In the genomic region with DNA sequence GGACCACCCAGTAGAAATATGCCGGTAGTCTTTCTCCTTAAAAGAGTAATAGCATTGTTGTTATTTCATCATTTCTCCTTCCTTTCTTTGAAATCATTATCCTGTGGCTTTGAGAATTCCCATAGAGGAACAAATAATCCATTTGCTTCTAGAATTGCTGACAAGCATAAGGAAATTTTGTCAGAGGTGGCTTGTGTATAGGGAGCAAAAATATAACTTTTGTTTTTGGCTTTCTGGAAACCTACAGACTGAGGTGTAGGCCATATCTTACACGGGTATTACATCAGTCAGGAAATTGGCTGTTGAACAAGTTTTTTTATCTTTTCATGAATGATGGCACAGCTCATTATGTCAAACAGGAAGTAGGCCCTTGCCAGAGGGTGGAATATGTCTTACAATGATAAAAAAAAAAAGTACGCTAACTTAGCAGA, we compare ENCODE assay signal across 10 cellular contexts.
DNase-seq lines count a peak whose midpoint lies in the region; ATAC-seq and TF ChIP-seq lines count a peak whose summit lies in the region.
"Had no signal": no experiment of that assay in that cellular context is flagged by ENCODE, and none has a peak within 500 bp of the region (broad histone marks: within the 10 kb centered on the region; RNA-seq: fewer than 3 reads in every experiment).

No MANE protein-coding gene starts in this region.

- H3F3A ChIP-seq in PC-3 (ENCODE audit: low read length, unreplicated experiment), result no peaks in the 10 kb centered on the region

- H3K9me3 ChIP-seq in PC-3 (ENCODE audit: low read length) (no peaks in the 10 kb centered on the region), colonic mucosa (no peaks in the 10 kb centered on the region)
- H3K9me3 ChIP-seq: uterus had no signal

- H3K4me3 ChIP-seq in ACC112 (ENCODE audit: low read depth, low read length) (peak overlapping the region; percentile 38; the same call in 1 of the 2 replicates), PC-3 (ENCODE audit: low read length) (no peak overlapping the region), colonic mucosa (no peak overlapping the region)
- H3K4me3 ChIP-seq: cardiac muscle cell, uterus had no signal

- H3K27ac ChIP-seq in ACC112 (ENCODE audit: low read depth, low read length) (peak overlapping the region; percentile 98), PC-3 (ENCODE audit: low read length) (no peak overlapping the region), colonic mucosa (no peak overlapping the region)
- H3K27ac ChIP-seq: cardiac muscle cell, uterus had no signal

- H3K9me2 ChIP-seq in PC-3 (replicated peaks; ENCODE audit: low read length), result no peaks in the 10 kb centered on the region

- DNase-seq in H4 (ENCODE audit: low spot score) (peak; percentile 74), PC-3 (peak; percentile 30), fibroblast of gingiva (ENCODE audit: low read depth) (peak; percentile 47), colonic mucosa (no peak), NCI-H1092 treated with DMSO at 0.1 percent for 48 hours (lab: John Stamatoyannopoulos, UW) (no peak)
- DNase-seq in stimulated activated CD8-positive, alpha-beta memory T cell treated with anti-CD3 and anti-CD28 coated beads, Interleukin-4, amount 100 ng/mL, for 48 hours, result no peak
- DNase-seq: uterus had no signal

- no peak overlapping the region for H3K9ac ChIP-seq in PC-3 (ENCODE audit: low read length)
- no peak overlapping the region for H3K9ac ChIP-seq in colonic mucosa (ENCODE audit: low read depth in 2 of 2, low read length in 2 of 2)

- H4K20me1 ChIP-seq in PC-3 (ENCODE audit: low read length), result no peaks in the 10 kb centered on the region

- CTCF ChIA-PET in PC-3 (lab: Charles Lee), result no interaction called here

- H3K36me3 ChIP-seq in ACC112 (ENCODE audit: insufficient read depth, low read length) (no peaks in the 10 kb centered on the region), PC-3 (ENCODE audit: low read depth, low read length) (no peaks in the 10 kb centered on the region), colonic mucosa (no peaks in the 10 kb centered on the region)
- H3K36me3 ChIP-seq: cardiac muscle cell, uterus had no signal

- BruUV-seq in PC-3 (replicated peaks; lab: Mats Ljungman, UMichigan), result no TSS peak

- H3K4me1 ChIP-seq in ACC112 (ENCODE audit: control insufficient read depth, insufficient read depth, low read length, unreplicated experiment), result peaks cover 48% of the 10 kb centered on the region
- 0 out of 2 replicates have a peak, but pooled peaks cover 5% of the 10 kb centered on the region for H3K4me1 ChIP-seq in PC-3 (ENCODE audit: insufficient read depth, low read length)
- H3K4me1 ChIP-seq in colonic mucosa, result no peaks in the 10 kb centered on the region
- H3K4me1 ChIP-seq: uterus had no signal

- POLR2A ChIA-PET in PC-3 (lab: Charles Lee; ENCODE audit: unreplicated experiment), result no interaction called here

- intact Hi-C loops in PC-3 (cut with micrococcal nuclease), result no loop called here
- intact Hi-C loops in colonic mucosa (cut with DNase I), result no loop called here

- no peak for ATAC-seq in PC-3
- ATAC-seq in GM21367 (IDR thresholded peaks at IDR 0.05; ENCODE audit: unreplicated experiment), result no peak

- no peaks in the 10 kb centered on the region for H3K79me2 ChIP-seq in ACC112 (ENCODE audit: control insufficient read depth, insufficient read depth, low read length, unreplicated experiment)
- no peaks in the 10 kb centered on the region for H3K79me2 ChIP-seq in PC-3 (ENCODE audit: low read length)

- H2AFZ ChIP-seq in ACC112 (ENCODE audit: low read length, unreplicated experiment) (no peak overlapping the region), PC-3 (ENCODE audit: low read length) (no peak overlapping the region)

- no peak for TF ChIP-seq CTCF in PC-3 (conservative IDR thresholded peaks at IDR 0.05; ENCODE audit: low read depth, low read length)
- TF ChIP-seq CTCF in colonic mucosa (IDR thresholded peaks at IDR 0.05), result no peak

- no peak overlapping the region for H3K4me2 ChIP-seq in PC-3 (ENCODE audit: low read length)

- H3K27me3 ChIP-seq in ACC112 (ENCODE audit: insufficient read depth, low read length) (no peaks in the 10 kb centered on the region), PC-3 (ENCODE audit: low read length) (no peaks in the 10 kb centered on the region), colonic mucosa (no peaks in the 10 kb centered on the region)
- H3K27me3 ChIP-seq: cardiac muscle cell, uterus had no signal

Comparison
In these comparisons a context has a peak if more than half of its experiments do, and no peak if none do; other contexts are left out.
1. DNase-seq: peak in H4 (single experiment), PC-3 (single experiment) and fibroblast of gingiva (single experiment); none in colonic mucosa (single experiment), NCI-H1092 treated with DMSO at 0.1 percent for 48 hours (single experiment) and stimulated activated CD8-positive, alpha-beta memory T cell treated with anti-CD3 and anti-CD28 coated beads, Interleukin-4, amount 100 ng/mL, for 48 hours (single experiment).